17 cellular contexts compared by ENCODE assay signal in genomic region chr22:24585461-24585860, GRCh38.
"Had no signal": no experiment of that assay in that cellular context is flagged by ENCODE, and none has a peak within 500 bp of the region (broad histone marks: within the 10 kb centered on the region; RNA-seq: fewer than 3 reads in every experiment).

No MANE protein-coding gene starts in this region.

- DNase-seq: cortex of kidney; effector CD8-positive, alpha-beta T cell; heart right ventricle; hypothalamus; kidney glomerular epithelial cell; mammary epithelial cell; naive thymus-derived CD4-positive, alpha-beta T cell; nephron progenitor cell; small intestine; stimulated activated CD4-positive, alpha-beta T cell treated with anti-CD3 and anti-CD28 coated beads, Interleukin-2, amount 100 ng/mL, for 48 hours; stimulated activated naive CD4-positive, alpha-beta T cell treated with Interleukin-2 at 50 U/mL for 16 hours; tibial artery; upper lobe of right lung had no signal

- ATAC-seq: naive thymus-derived CD4-positive, alpha-beta T cell; upper lobe of right lung had no signal

- H3K4me3 ChIP-seq: dorsolateral prefrontal cortex, heart right ventricle, right atrium auricular region, tibial artery, upper lobe of right lung, vagina had no signal

- H3K27ac ChIP-seq: neutrophil, upper lobe of right lung, vagina had no signal

- H3K27me3 ChIP-seq: dorsolateral prefrontal cortex, heart right ventricle, neutrophil, right atrium auricular region, tibial artery, upper lobe of right lung, vagina had no signal

- H3K4me1 ChIP-seq: upper lobe of right lung had no signal

- H3K36me3 ChIP-seq: upper lobe of right lung had no signal

- H3K9me3 ChIP-seq: heart right ventricle, neutrophil, right atrium auricular region, tibial artery, upper lobe of right lung, vagina had no signal
